ENCODE assay signal across 8 cellular contexts in genomic region chr5:57494104-57495098, GRCh38. TPM values are rescaled to one million over a fixed set of nuclear protein-coding genes. Genes with fewer than 3 reads are reported as not detected.
DNase-seq lines count a peak whose midpoint lies in the region; ATAC-seq, FAIRE-seq and TF ChIP-seq lines count a peak whose summit lies in the region.

No MANE protein-coding gene starts in this region.

- H3K4me1 ChIP-seq in kidney (ENCODE audit: control insufficient read depth in 1 of 2, insufficient read depth in 1 of 2, low read depth in 1 of 2, low read length in 2 of 2): no peaks in the 10 kb centered on the region
- H3K4me1 ChIP-seq in Karpas-422 (ENCODE audit: low read length): no peaks in the 10 kb centered on the region

- H3K79me2 ChIP-seq in Karpas-422 (ENCODE audit: low read length): no peaks in the 10 kb centered on the region

- TF ChIP-seq CTCF in GM10266 (IDR thresholded peaks at IDR 0.05; ENCODE audit: control insufficient read depth, insufficient read depth, low read depth, missing control alignments) (no peak), kidney (IDR thresholded peaks at IDR 0.05; ENCODE audit: borderline replicate concordance, extremely low read depth, insufficient read depth) (no peak)

- no peak overlapping the region for H3K4me3 Mint-ChIP-seq in stimulated activated effector memory CD8-positive, alpha-beta T cell treated with anti-CD3 and anti-CD28 coated beads, Interleukin-12 subunit alpha, Interleukin-12 subunit beta, amount 100 ng/mL, for 72 hours

- no peak overlapping the region for H2AFZ ChIP-seq in Karpas-422 (ENCODE audit: low read length)

- H3K4me2 ChIP-seq in Karpas-422 (ENCODE audit: low read depth, low read length, poor library complexity, severe bottlenecking): no peak overlapping the region

- no peak overlapping the region for H3K27ac Mint-ChIP-seq in stimulated activated effector memory CD8-positive, alpha-beta T cell treated with anti-CD3 and anti-CD28 coated beads, Interleukin-12 subunit alpha, Interleukin-12 subunit beta, amount 100 ng/mL, for 72 hours

- DNase-seq in GM10266 (ENCODE audit: extremely low spot score) (peak; percentile 8), NCI-H69 (lab: John Stamatoyannopoulos, UW) (peak; percentile 32), kidney (peak; percentile 73), Karpas-422 (no peak), NCI-H774 (lab: John Stamatoyannopoulos, UW) (no peak)
- peak; percentile 22 for DNase-seq in activated naive CD4-positive, alpha-beta T cell treated with anti-CD3 and anti-CD28 coated beads, Interleukin-2, amount 50 U/mL, for 16 hours
- no peak for DNase-seq in stimulated activated effector memory CD8-positive, alpha-beta T cell treated with anti-CD3 and anti-CD28 coated beads, Interleukin-12 subunit alpha, Interleukin-12 subunit beta, amount 100 ng/mL, for 72 hours (ENCODE audit: low spot score in 2 of 2)

- no peaks in the 10 kb centered on the region for H3K36me3 Mint-ChIP-seq in stimulated activated effector memory CD8-positive, alpha-beta T cell treated with anti-CD3 and anti-CD28 coated beads, Interleukin-12 subunit alpha, Interleukin-12 subunit beta, amount 100 ng/mL, for 72 hours

- ATAC-seq in HG02870 (IDR thresholded peaks at IDR 0.05; ENCODE audit: unreplicated experiment): peak; percentile 64
- ATAC-seq in stimulated activated effector memory CD8-positive, alpha-beta T cell treated with anti-CD3 and anti-CD28 coated beads, Interleukin-12 subunit alpha, Interleukin-12 subunit beta, amount 100 ng/mL, for 72 hours: peak; percentile 63

- H4K20me1 ChIP-seq in Karpas-422 (ENCODE audit: insufficient read depth, low read depth, low read length): no peaks in the 10 kb centered on the region

- 0 out of 2 replicates have a peak, but pooled peaks cover 2% of the 10 kb centered on the region for H3K27me3 ChIP-seq in Karpas-422 (ENCODE audit: low read length)

- no peaks in the 10 kb centered on the region for H3K9me2 ChIP-seq in Karpas-422 (replicated peaks; ENCODE audit: insufficient read depth, low read length)

- no peak overlapping the region for H3K9ac ChIP-seq in kidney (ENCODE audit: low read length in 2 of 2)
- no peak overlapping the region for H3K9ac ChIP-seq in Karpas-422 (ENCODE audit: low read length)

- H3K9me3 Mint-ChIP-seq in stimulated activated effector memory CD8-positive, alpha-beta T cell treated with anti-CD3 and anti-CD28 coated beads, Interleukin-12 subunit alpha, Interleukin-12 subunit beta, amount 100 ng/mL, for 72 hours: no peaks in the 10 kb centered on the region

- no peaks in the 10 kb centered on the region for H3K4me1 Mint-ChIP-seq in stimulated activated effector memory CD8-positive, alpha-beta T cell treated with anti-CD3 and anti-CD28 coated beads, Interleukin-12 subunit alpha, Interleukin-12 subunit beta, amount 100 ng/mL, for 72 hours

- H3K27ac ChIP-seq in kidney (ENCODE audit: low read depth in 2 of 2, low read length in 2 of 2) (no peak overlapping the region), Karpas-422 (ENCODE audit: low read length) (no peak overlapping the region)

- H3K9me3 ChIP-seq in kidney (ENCODE audit: control insufficient read depth in 1 of 2, low read length in 2 of 2): no peaks in the 10 kb centered on the region
- H3K9me3 ChIP-seq in Karpas-422 (ENCODE audit: low read length): no peaks in the 10 kb centered on the region

- H3K4me3 ChIP-seq in kidney (ENCODE audit: low read length in 2 of 2) (no peak overlapping the region), Karpas-422 (ENCODE audit: low read length) (no peak overlapping the region)

- H3K36me3 ChIP-seq in kidney (ENCODE audit: control insufficient read depth in 1 of 2, insufficient read depth in 2 of 2, low read length in 2 of 2) (no peaks in the 10 kb centered on the region), Karpas-422 (ENCODE audit: insufficient read depth, low read length) (no peaks in the 10 kb centered on the region)

- FAIRE-seq in kidney (lab: Jason Lieb, UNC): no peak

- intact Hi-C loops in kidney (cut with DNase I): no loop called here

RNA-seq across cellular contexts. Expression of gene ACTBL2, which starts 11.8 kb away (rescaled TPM):
- total RNA-seq in kidney: 0.13 TPM
- polyA plus RNA-seq in kidney (ENCODE audit: insufficient read depth, low read depth, low replicate concordance): not detected
- total RNA-seq in Karpas-422 (2014; rRNA removed; shearing (Covaris generic); ENCODE audit: low replicate concordance): not detected in 2 replicates

Comparison
In these comparisons a context has a peak if more than half of its experiments do, and no peak if none do; other contexts are left out.
1. DNase-seq: peak in GM10266 (single experiment), NCI-H69 (single experiment), activated naive CD4-positive, alpha-beta T cell treated with anti-CD3 and anti-CD28 coated beads, Interleukin-2, amount 50 U/mL, for 16 hours (single experiment) and kidney (single experiment); none in stimulated activated effector memory CD8-positive, alpha-beta T cell treated with anti-CD3 and anti-CD28 coated beads, Interleukin-12 subunit alpha, Interleukin-12 subunit beta, amount 100 ng/mL, for 72 hours (0 of 2), Karpas-422 (single experiment) and NCI-H774 (single experiment).